8 cellular contexts compared by ENCODE assay signal in the genomic region with DNA sequence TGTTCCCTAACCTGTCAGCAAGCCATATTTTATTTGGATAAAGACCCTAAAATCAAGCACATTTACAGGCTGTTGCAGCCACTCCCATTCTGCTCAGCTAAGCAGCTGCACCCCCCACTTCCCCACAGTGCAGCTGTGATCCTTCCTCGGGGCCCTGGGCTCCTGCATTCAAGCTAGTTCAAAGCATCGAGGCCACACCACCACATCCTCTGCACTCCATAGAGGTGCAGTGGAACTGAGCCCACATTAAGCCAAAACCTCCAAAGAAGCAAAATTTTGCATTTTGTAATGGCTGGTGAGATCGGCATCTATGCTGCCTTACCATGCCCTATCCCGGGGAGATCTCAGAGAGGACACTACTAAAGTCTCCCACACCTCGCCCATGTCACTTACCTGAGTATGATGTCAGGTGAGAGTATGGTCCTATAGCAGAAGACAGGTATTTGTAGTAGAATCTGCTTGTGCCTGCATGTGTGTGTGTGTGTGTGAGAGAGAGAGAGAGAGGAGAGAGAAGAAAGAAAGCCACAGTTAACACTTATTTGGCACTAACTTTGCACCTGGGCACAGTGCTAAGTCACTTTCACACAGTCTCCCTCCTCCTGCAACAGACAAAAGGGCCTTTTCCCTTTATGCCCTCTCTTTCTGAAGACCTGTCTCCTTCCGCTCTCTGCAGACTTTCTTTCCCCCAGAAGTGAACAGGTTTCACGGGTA.
A peak's percentile ranks its signal among the peaks of the same experiment; 100 is the strongest.
DNase-seq lines count a peak whose midpoint lies in the region; ATAC-seq and TF ChIP-seq lines count a peak whose summit lies in the region.

No MANE protein-coding gene starts in this region.

- peaks cover 23 to 45% (median 35%) of the 10 kb centered on the region in 3 donors for H3K4me1 Mint-ChIP-seq in CD8-positive, alpha-beta memory T cell

- H3K9me3 ChIP-seq in CD8-positive, alpha-beta memory T cell (ENCODE audit: low read length), result no peaks in the 10 kb centered on the region
- H3K9me3 ChIP-seq in osteoblast (ENCODE audit: low read depth, low read length), result no peaks in the 10 kb centered on the region

- H3K9me3 Mint-ChIP-seq in CD8-positive, alpha-beta memory T cell, result no peaks in the 10 kb centered on the region

- POLR2A ChIA-PET in CD8-positive, alpha-beta memory T cell (lab: Charles Lee), result no interaction called here

- TF ChIP-seq CTCF in osteoblast (IDR thresholded peaks at IDR 0.05; ENCODE audit: extremely low read depth, low read depth, low read length), result no peak

- H4K20me1 ChIP-seq in osteoblast (ENCODE audit: insufficient read depth, low read length), result no peaks in the 10 kb centered on the region

- peak; percentile 23 to 81 (median 69) for DNase-seq in CD8-positive, alpha-beta memory T cell
- DNase-seq in T-helper 2 cell (peak in 3 of 5 experiments; percentile 13 to 60 (median 55)), osteoblast (ENCODE audit: insufficient read length, low spot score, missing footprints) (peak; percentile 5), DMS153 treated with DMSO at 0.1 percent for 48 hours (lab: John Stamatoyannopoulos, UW; ENCODE audit: unreplicated experiment) (no peak), NCI-H1930 (lab: John Stamatoyannopoulos, UW) (no peak)
- peak; percentile 14 for DNase-seq in activated gamma-delta T cell treated with anti-CD3 and anti-CD28 coated beads, Interleukin-2, amount 50 U/mL, for 16 hours (ENCODE audit: low read depth)

- peak overlapping the region; percentile 44 to 92 (median 76) for H3K27ac Mint-ChIP-seq in CD8-positive, alpha-beta memory T cell

- H3K27ac ChIP-seq in CD8-positive, alpha-beta memory T cell (ENCODE audit: low read depth, low read length), result no peak overlapping the region
- H3K27ac ChIP-seq in osteoblast (ENCODE audit: low read depth, low read length), result no peak overlapping the region

- H3K27me3 ChIP-seq in CD8-positive, alpha-beta memory T cell (ENCODE audit: insufficient read depth, low read length, poor library complexity, severe bottlenecking), result no peaks in the 10 kb centered on the region
- peaks cover 5% of the 10 kb centered on the region for H3K27me3 ChIP-seq in osteoblast (ENCODE audit: insufficient read depth, low read length)

- peaks cover 0 to 4% of the 10 kb centered on the region in 2 donors for H3K27me3 Mint-ChIP-seq in CD8-positive, alpha-beta memory T cell

- H3K4me1 ChIP-seq in CD8-positive, alpha-beta memory T cell (ENCODE audit: insufficient read depth, low read length), result peaks cover 35% of the 10 kb centered on the region
- no peaks in the 10 kb centered on the region for H3K4me1 ChIP-seq in osteoblast (ENCODE audit: insufficient read depth, low read length)

- no peak overlapping the region for H3K4me2 ChIP-seq in osteoblast (ENCODE audit: insufficient read depth, low read length)

- H3K36me3 Mint-ChIP-seq in CD8-positive, alpha-beta memory T cell, result no peaks in the 10 kb centered on the region

- peak overlapping the region; percentile 58 to 81 (median 68) for H3K4me3 Mint-ChIP-seq in CD8-positive, alpha-beta memory T cell

- no peaks in the 10 kb centered on the region for H3K79me2 ChIP-seq in osteoblast (ENCODE audit: insufficient read depth, low read length)

- H3K36me3 ChIP-seq in CD8-positive, alpha-beta memory T cell (ENCODE audit: insufficient read depth, low read length), result no peaks in the 10 kb centered on the region
- H3K36me3 ChIP-seq in osteoblast (ENCODE audit: insufficient read depth, low read length), result no peaks in the 10 kb centered on the region

- peak overlapping the region; percentile 43 for H3K4me3 ChIP-seq in CD8-positive, alpha-beta memory T cell (ENCODE audit: low read length)
- H3K4me3 ChIP-seq in osteoblast (ENCODE audit: insufficient read depth, low read length), result no peak overlapping the region

- CTCF ChIA-PET in CD8-positive, alpha-beta memory T cell (lab: Charles Lee), result interaction anchor here (2.5 kb wide), 1 partner anchor 20 kb away, joined by 6 read pairs; no protein-coding TSS in a partner anchor

- no peak overlapping the region for H2AFZ ChIP-seq in osteoblast (ENCODE audit: low read length)

- no peak for ATAC-seq in HG02938 (IDR thresholded peaks at IDR 0.05; ENCODE audit: unreplicated experiment)
- no peak for ATAC-seq in GM21390 (IDR thresholded peaks at IDR 0.05; ENCODE audit: unreplicated experiment)

Comparison
In these comparisons a context has a peak if more than half of its experiments do, and no peak if none do; other contexts are left out.
1. DNase-seq: peak in CD8-positive, alpha-beta memory T cell (5 of 5), T-helper 2 cell (3 of 5), activated gamma-delta T cell treated with anti-CD3 and anti-CD28 coated beads, Interleukin-2, amount 50 U/mL, for 16 hours (single experiment) and osteoblast (single experiment); none in DMS153 treated with DMSO at 0.1 percent for 48 hours (single experiment) and NCI-H1930 (0 of 2).